22 cellular contexts compared by ENCODE assay signal in genomic region chr2:18477333-18477732, GRCh38.
"Had no signal": no experiment of that assay in that cellular context is flagged by ENCODE, and none has a peak within 500 bp of the region (broad histone marks: within the 10 kb centered on the region; RNA-seq: fewer than 3 reads in every experiment).

No MANE protein-coding gene starts in this region.

- H3K27me3 ChIP-seq: MG63 had no signal

- H3K36me3 ChIP-seq: MG63 had no signal

- ATAC-seq: T-cell had no signal

- H3K9ac ChIP-seq: SK-N-SH had no signal

- H3K27ac ChIP-seq: HL-60, RWPE1 had no signal

- H3K9me3 ChIP-seq: MG63, SK-N-SH had no signal

- H3K4me2 ChIP-seq: SK-N-SH had no signal

- DNase-seq: Karpas-422, KG1, MG63, NCI-H1092, NCI-H1105 treated with DMSO at 0.1 percent for 48 hours, NCI-H1436 treated with DMSO at 0.1 percent for 48 hours, NCI-H1694, NCI-H187 treated with DMSO at 0.1 percent for 48 hours, NCI-H2029 treated with DMSO at 0.1 percent for 48 hours, NCI-H2171, NCI-H226, NCI-H446, NCI-H510A, NCI-H524 treated with DMSO at 0.1 percent for 48 hours, NCI-H774, SHP77, SK-N-SH, SW 1271, T-cell had no signal

- FAIRE-seq: HTR-8/SVneo had no signal

- H3K4me3 ChIP-seq: MG63 had no signal
